Comparison of ENCODE assay signal across 10 cellular contexts in the genomic region with DNA sequence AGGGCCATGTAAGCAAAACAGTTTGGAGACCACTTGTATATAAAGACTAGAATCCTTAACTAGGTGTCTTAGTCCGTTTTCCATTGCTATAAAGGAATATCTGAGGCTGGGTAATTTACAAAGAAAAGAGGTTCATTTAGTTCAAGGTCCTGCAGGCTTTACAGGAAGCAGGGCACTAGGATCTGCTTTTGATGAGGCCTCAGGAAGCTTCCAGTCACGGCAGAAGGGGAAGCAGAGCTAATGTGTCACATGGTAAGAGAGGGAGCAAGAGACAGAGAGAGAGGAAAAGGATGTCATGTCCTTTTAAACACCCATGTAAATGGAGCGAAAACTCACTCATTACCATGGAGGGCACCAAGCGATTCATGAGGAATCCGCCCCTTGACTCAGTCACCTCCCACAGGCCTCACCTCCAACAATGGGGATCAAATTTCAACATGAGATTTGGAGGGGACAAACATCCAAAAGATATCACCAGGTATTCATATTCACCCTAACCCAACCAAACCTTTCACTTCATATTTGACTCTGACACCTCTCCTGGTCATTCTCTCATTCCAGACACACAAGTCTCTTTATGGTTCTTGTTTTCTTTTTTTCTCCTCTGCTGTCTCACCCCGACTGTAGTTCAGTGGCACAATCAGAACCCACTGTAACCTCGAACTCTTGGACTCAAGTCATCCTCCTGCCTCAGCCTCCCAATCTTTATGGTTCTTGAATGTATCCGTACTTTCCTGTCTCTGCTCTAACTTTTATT.
"Had no signal": no experiment of that assay in that cellular context is flagged by ENCODE, and none has a peak within 500 bp of the region (broad histone marks: within the 10 kb centered on the region; RNA-seq: fewer than 3 reads in every experiment).

No MANE protein-coding gene starts in this region.

- H2AFZ ChIP-seq: GM23248 had no signal

- H3K9me3 ChIP-seq: HAP-1 had no signal

- ATAC-seq: HCT116 had no signal

- H3K4me2 ChIP-seq: KMS-11 had no signal

- DNase-seq: GM23248, H7, HFFc6, IMR-90, Karpas-422, KBM-7 had no signal

- H3K36me3 ChIP-seq: HAP-1 had no signal

- H3K9ac ChIP-seq: GM23248, KMS-11 had no signal

- H3K4me3 ChIP-seq: GM23248, HAP-1 had no signal

- H3K27ac ChIP-seq: GM23248, HL-60, KMS-11 had no signal

- H3K4me1 ChIP-seq: HAP-1 had no signal
